Comparison of ENCODE assay signal across 14 cellular contexts in genomic region chr1:221711156-221711577, GRCh38. TPM values are rescaled to one million over a fixed set of nuclear protein-coding genes. Genes with fewer than 3 reads are reported as not detected.
DNase-seq lines count a peak whose midpoint lies in the region; ATAC-seq and TF ChIP-seq lines count a peak whose summit lies in the region.
"Had no signal": no experiment of that assay in that cellular context is flagged by ENCODE, and none has a peak within 500 bp of the region (broad histone marks: within the 10 kb centered on the region; RNA-seq: fewer than 3 reads in every experiment).

No MANE protein-coding gene starts in this region.

- peak overlapping the region; percentile 30 for H3K27ac Mint-ChIP-seq in activated CD4-positive, alpha-beta T cell treated with anti-CD3 and anti-CD28 coated beads for 36 hours
- H3K27ac Mint-ChIP-seq in activated T-helper 1 cell treated with anti-CD3 and anti-CD28 coated beads, Interleukin-12 subunit alpha, Interleukin-12 subunit beta, Interleukin-2, Interleukin-4 antibody, amounts not matched to agents 30 ng/mL and 10 ng/mL and 1 ng/mL, durations not matched to agents 14 hours and 24 hours and 36 hours: peak overlapping the region; percentile 88

- no peak for DNase-seq in activated CD4-positive, alpha-beta T cell treated with anti-CD3 and anti-CD28 coated beads for 36 hours
- DNase-seq in activated CD4-positive, alpha-beta T cell treated with anti-CD3 and anti-CD28 coated beads, Interleukin-2, amount 50 U/mL, for 4 hours: no peak
- DNase-seq in activated T-helper 1 cell treated with anti-CD3 and anti-CD28 coated beads, Interleukin-12 subunit alpha, Interleukin-12 subunit beta, Interleukin-2, Interleukin-4 antibody, amounts not matched to agents 30 ng/mL and 10 ng/mL and 1 ng/mL, durations not matched to agents 14 hours and 24 hours and 36 hours (ENCODE audit: low spot score): no peak
- DNase-seq in left lobe of liver (ENCODE audit: low spot score) (peak; percentile 57), NCI-H524 treated with DMSO at 0.1 percent for 48 hours (lab: John Stamatoyannopoulos, UW) (no peak), A172 (ENCODE audit: low spot score) (no peak), Peyer's patch (no peak)
- DNase-seq: heart right ventricle; NCI-H82; SK-N-SH; stimulated activated CD4-positive, alpha-beta T cell treated with anti-CD3 and anti-CD28 coated beads, Interleukin-4, amount 100 ng/mL, for 4 hours had no signal

- H3K36me3 ChIP-seq in subcutaneous abdominal adipose tissue (ENCODE audit: control insufficient read depth in 5 of 5, insufficient read depth in 5 of 5, low read length in 5 of 5) (peaks cover 0 to under 1% (median under 1%) of the 10 kb centered on the region in 5 donors), Peyer's patch (no peaks in the 10 kb centered on the region)

- H3K27me3 ChIP-seq in subcutaneous abdominal adipose tissue (ENCODE audit: control insufficient read depth in 5 of 5, insufficient read depth in 4 of 5, low read length in 5 of 5) (no peaks in the 10 kb centered on the region), Peyer's patch (no peaks in the 10 kb centered on the region)
- H3K27me3 ChIP-seq: heart right ventricle had no signal

- no peak overlapping the region for H3K4me3 Mint-ChIP-seq in activated CD4-positive, alpha-beta T cell treated with anti-CD3 and anti-CD28 coated beads for 36 hours
- H3K4me3 Mint-ChIP-seq in activated T-helper 1 cell treated with anti-CD3 and anti-CD28 coated beads, Interleukin-12 subunit alpha, Interleukin-12 subunit beta, Interleukin-2, Interleukin-4 antibody, amounts not matched to agents 30 ng/mL and 10 ng/mL and 1 ng/mL, durations not matched to agents 14 hours and 24 hours and 36 hours: no peak overlapping the region

- no peak overlapping the region for H3K9ac ChIP-seq in subcutaneous abdominal adipose tissue (ENCODE audit: low read length in 5 of 5)
- H3K9ac ChIP-seq: parathyroid adenoma, SK-N-SH had no signal

- no peak for TF ChIP-seq CTCF in Peyer's patch (IDR thresholded peaks at IDR 0.05)

- intact Hi-C loops in activated CD4-positive, alpha-beta T cell treated with anti-CD3 and anti-CD28 coated beads for 36 hours (cut with DNase I, micrococcal nuclease): no loop called here
- intact Hi-C loops in activated T-helper 1 cell treated with anti-CD3 and anti-CD28 coated beads, Interleukin-12 subunit alpha, Interleukin-12 subunit beta, Interleukin-2, Interleukin-4 antibody, amounts not matched to agents 30 ng/mL and 10 ng/mL and 1 ng/mL, durations not matched to agents 14 hours and 24 hours and 36 hours (cut with micrococcal nuclease): loop anchor here (5.0 to 10.0 kb wide), 2 partner anchors 881 to 934 kb away; no protein-coding TSS in a partner anchor

- CTCF ChIA-PET in activated CD4-positive, alpha-beta T cell treated with anti-CD3 and anti-CD28 coated beads for 36 hours (lab: Charles Lee): interaction anchor here (1.2 to 1.6 kb wide), 2 partner anchors 12 to 31 kb away, joined by 5 to 7 read pairs; partner anchors contain the start of gene DUSP10

- H3K4me1 ChIP-seq in subcutaneous abdominal adipose tissue (ENCODE audit: control insufficient read depth in 5 of 5, insufficient read depth in 5 of 5, low read length in 5 of 5) (peaks cover 2 to 42% (median 13%) of the 10 kb centered on the region in 5 donors), Peyer's patch (peaks cover 0 to 48% (median 0%) of the 10 kb centered on the region in 4 donors)
- H3K4me1 ChIP-seq: parathyroid adenoma had no signal

- H3K27ac ChIP-seq in subcutaneous abdominal adipose tissue (ENCODE audit: low read depth, low read length) (peak overlapping the region; percentile 39), Peyer's patch (peak overlapping the region in 2 of 4 donors; percentile 51 to 62)
- H3K27ac ChIP-seq: parathyroid adenoma had no signal

- ATAC-seq in activated CD4-positive, alpha-beta T cell treated with anti-CD3 and anti-CD28 coated beads for 36 hours: no peak
- ATAC-seq in left lobe of liver: peak; percentile 77
- ATAC-seq: heart right ventricle had no signal

- no peaks in the 10 kb centered on the region for H3K27me3 Mint-ChIP-seq in activated CD4-positive, alpha-beta T cell treated with anti-CD3 and anti-CD28 coated beads for 36 hours
- H3K27me3 Mint-ChIP-seq in activated T-helper 1 cell treated with anti-CD3 and anti-CD28 coated beads, Interleukin-12 subunit alpha, Interleukin-12 subunit beta, Interleukin-2, Interleukin-4 antibody, amounts not matched to agents 30 ng/mL and 10 ng/mL and 1 ng/mL, durations not matched to agents 14 hours and 24 hours and 36 hours (ENCODE audit: insufficient read depth): no peaks in the 10 kb centered on the region

- peaks cover 77% of the 10 kb centered on the region for H3K4me1 Mint-ChIP-seq in activated CD4-positive, alpha-beta T cell treated with anti-CD3 and anti-CD28 coated beads for 36 hours
- H3K4me1 Mint-ChIP-seq in activated T-helper 1 cell treated with anti-CD3 and anti-CD28 coated beads, Interleukin-12 subunit alpha, Interleukin-12 subunit beta, Interleukin-2, Interleukin-4 antibody, amounts not matched to agents 30 ng/mL and 10 ng/mL and 1 ng/mL, durations not matched to agents 14 hours and 24 hours and 36 hours (ENCODE audit: low read depth): peaks cover 92% of the 10 kb centered on the region

- H3K9me3 ChIP-seq in subcutaneous abdominal adipose tissue (ENCODE audit: control insufficient read depth in 5 of 5, low read length in 5 of 5) (no peaks in the 10 kb centered on the region), Peyer's patch (no peaks in the 10 kb centered on the region)
- H3K9me3 ChIP-seq: heart right ventricle, SK-N-SH had no signal

- H3K9me3 Mint-ChIP-seq in activated CD4-positive, alpha-beta T cell treated with anti-CD3 and anti-CD28 coated beads for 36 hours (ENCODE audit: low read depth): peaks cover 3% of the 10 kb centered on the region
- no peaks in the 10 kb centered on the region for H3K9me3 Mint-ChIP-seq in activated T-helper 1 cell treated with anti-CD3 and anti-CD28 coated beads, Interleukin-12 subunit alpha, Interleukin-12 subunit beta, Interleukin-2, Interleukin-4 antibody, amounts not matched to agents 30 ng/mL and 10 ng/mL and 1 ng/mL, durations not matched to agents 14 hours and 24 hours and 36 hours

- H3K4me3 ChIP-seq in subcutaneous abdominal adipose tissue (ENCODE audit: low read depth in 1 of 5, low read length in 5 of 5) (no peak overlapping the region), Peyer's patch (no peak overlapping the region)
- H3K4me3 ChIP-seq: heart right ventricle, lung had no signal

- TF ChIP-seq POLR2A in Peyer's patch (IDR thresholded peaks at IDR 0.05): no peak

- POLR2A ChIA-PET in activated CD4-positive, alpha-beta T cell treated with anti-CD3 and anti-CD28 coated beads for 36 hours (lab: Charles Lee): interaction anchor here (0.6 to 4.0 kb wide), 2 partner anchors 14 to 30 kb away, joined by 3 to 19 read pairs; partner anchors contain the start of gene DUSP10

- H3K36me3 Mint-ChIP-seq in activated CD4-positive, alpha-beta T cell treated with anti-CD3 and anti-CD28 coated beads for 36 hours (ENCODE audit: low read depth): peaks cover 6% of the 10 kb centered on the region
- H3K36me3 Mint-ChIP-seq in activated T-helper 1 cell treated with anti-CD3 and anti-CD28 coated beads, Interleukin-12 subunit alpha, Interleukin-12 subunit beta, Interleukin-2, Interleukin-4 antibody, amounts not matched to agents 30 ng/mL and 10 ng/mL and 1 ng/mL, durations not matched to agents 14 hours and 24 hours and 36 hours (ENCODE audit: low read depth): peaks cover 32% of the 10 kb centered on the region

RNA-seq across cellular contexts. Expression of gene DUSP10, which starts 30.7 kb away (rescaled TPM):
- 1 to 10 TPM; 7.3 to 9.2 TPM for total RNA-seq in activated CD4-positive, alpha-beta T cell treated with anti-CD3 and anti-CD28 coated beads for 36 hours
- 19.2 and 19.4 TPM in 2 replicates for total RNA-seq in activated T-helper 1 cell treated with anti-CD3 and anti-CD28 coated beads, Interleukin-12 subunit alpha, Interleukin-12 subunit beta, Interleukin-2, Interleukin-4 antibody, amounts not matched to agents 30 ng/mL and 10 ng/mL and 1 ng/mL, durations not matched to agents 14 hours and 24 hours and 36 hours
- total RNA-seq in left lobe of liver (7.4 TPM), Peyer's patch (10 to 100 TPM in 1 of 4 donors, 1 to 10 TPM in 3; 1.4 to 11.6 (median 4.4) TPM)
- total RNA-seq in A172 (2014; rRNA removed; shearing (Covaris generic)): 29.0 and 43.7 TPM in 2 replicates
